8 cellular contexts compared by ENCODE assay signal in genomic region chr7:155299539-155300202, GRCh38. TPM values are rescaled to one million over a fixed set of nuclear protein-coding genes. Genes with fewer than 3 reads are reported as not detected.
DNase-seq lines count a peak whose midpoint lies in the region; ATAC-seq and TF ChIP-seq lines count a peak whose summit lies in the region.

No MANE protein-coding gene starts in this region.

- H3K27me3 ChIP-seq in CD4-positive, alpha-beta T cell (ENCODE audit: control insufficient read depth, insufficient read depth, low read length) = no peaks in the 10 kb centered on the region
- no peaks in the 10 kb centered on the region for H3K27me3 ChIP-seq in HUES48 (ENCODE audit: control insufficient read depth, insufficient read depth, low read length)
- H3K27me3 ChIP-seq in iPS-20b (ENCODE audit: insufficient read depth, low read length) = no peaks in the 10 kb centered on the region

- no peaks in the 10 kb centered on the region for H3K27me3 Mint-ChIP-seq in CD4-positive, alpha-beta T cell
- H3K27me3 Mint-ChIP-seq in activated naive CD8-positive, alpha-beta T cell treated with anti-CD3 and anti-CD28 coated beads, Interleukin-2, amount 10 ng/mL, durations not matched to agents 7 days and 5 days = peaks cover 2% of the 10 kb centered on the region

- H3K27ac Mint-ChIP-seq in CD4-positive, alpha-beta T cell = peak overlapping the region; percentile 89
- H3K27ac Mint-ChIP-seq in activated naive CD8-positive, alpha-beta T cell treated with anti-CD3 and anti-CD28 coated beads, Interleukin-2, amount 10 ng/mL, durations not matched to agents 7 days and 5 days = peak overlapping the region; percentile 97

- no peak for TF ChIP-seq CTCF in CD4-positive, alpha-beta T cell (IDR thresholded peaks at IDR 0.05)

- ATAC-seq in CD4-positive, alpha-beta T cell (ENCODE audit: poor library complexity) = peak; percentile 0
- no peak for ATAC-seq in activated naive CD8-positive, alpha-beta T cell treated with anti-CD3 and anti-CD28 coated beads, Interleukin-2, amount 10 ng/mL, durations not matched to agents 7 days and 5 days (ENCODE audit: low read depth)
- no peak for ATAC-seq in HG03039 (IDR thresholded peaks at IDR 0.05; ENCODE audit: unreplicated experiment)

- H3K4me1 ChIP-seq in HUES48 (ENCODE audit: control insufficient read depth, insufficient read depth, low read length) (peaks cover 20% of the 10 kb centered on the region), iPS-20b (ENCODE audit: insufficient read depth, low read length) (peaks cover 12% of the 10 kb centered on the region)

- H3K4me1 Mint-ChIP-seq in CD4-positive, alpha-beta T cell (ENCODE audit: low read depth) = peaks cover 41% of the 10 kb centered on the region
- H3K4me1 Mint-ChIP-seq in activated naive CD8-positive, alpha-beta T cell treated with anti-CD3 and anti-CD28 coated beads, Interleukin-2, amount 10 ng/mL, durations not matched to agents 7 days and 5 days = peaks cover 34% of the 10 kb centered on the region

- CTCF ChIA-PET in CD4-positive, alpha-beta T cell (lab: Charles Lee) = interaction anchor here (0.9 to 6.7 kb wide), 4 partner anchors 45 to 296 kb away, joined by 3 to 57 read pairs (median 5); no protein-coding TSS in a partner anchor

- H3K36me3 ChIP-seq in HUES48 (ENCODE audit: control insufficient read depth, insufficient read depth, low read length) (peaks cover 47% of the 10 kb centered on the region), iPS-20b (ENCODE audit: insufficient read depth, low read depth, low read length) (peaks cover 53% of the 10 kb centered on the region; the same call in 1 of the 2 replicates)

- H3K9ac ChIP-seq in HUES48 (ENCODE audit: low read depth, low read length) (no peak overlapping the region), iPS-20b (ENCODE audit: low read depth, low read length) (peak overlapping the region; percentile 56; the same call in 1 of the 2 replicates)

- peak overlapping the region; percentile 94 for H3K4me3 Mint-ChIP-seq in CD4-positive, alpha-beta T cell
- peak overlapping the region; percentile 96 for H3K4me3 Mint-ChIP-seq in activated naive CD8-positive, alpha-beta T cell treated with anti-CD3 and anti-CD28 coated beads, Interleukin-2, amount 10 ng/mL, durations not matched to agents 7 days and 5 days

- H3K27ac ChIP-seq in CD4-positive, alpha-beta T cell (ENCODE audit: low read depth, low read length) = peak overlapping the region; percentile 91
- peak overlapping the region; percentile 65 for H3K27ac ChIP-seq in HUES48 (ENCODE audit: low read depth, low read length)
- H3K27ac ChIP-seq in iPS-20b (ENCODE audit: low read length) = peak overlapping the region; percentile 42
- peak overlapping the region; percentile 97 for H3K27ac ChIP-seq in substantia nigra (ENCODE audit: low read depth, low read length, poor library complexity, severe bottlenecking)

- intact Hi-C loops in CD4-positive, alpha-beta T cell (cut with DNase I, micrococcal nuclease) = loop anchor here (1.0 to 10.0 kb wide), 11 partner anchors 45 to 1835 kb away; partner anchors contain the start of genes LMBR1 (in 1 of the 2), PAXIP1 (in 1 of the 2), RBM33 (in 1 of the 2) and UBE3C (in 1 of the 2)

- H3K9me3 Mint-ChIP-seq in CD4-positive, alpha-beta T cell = no peaks in the 10 kb centered on the region
- no peaks in the 10 kb centered on the region for H3K9me3 Mint-ChIP-seq in activated naive CD8-positive, alpha-beta T cell treated with anti-CD3 and anti-CD28 coated beads, Interleukin-2, amount 10 ng/mL, durations not matched to agents 7 days and 5 days

- H3K9me3 ChIP-seq in CD4-positive, alpha-beta T cell (ENCODE audit: control insufficient read depth, low read length) = no peaks in the 10 kb centered on the region
- H3K9me3 ChIP-seq in HUES48 (ENCODE audit: control insufficient read depth, insufficient read depth, low read length) (no peaks in the 10 kb centered on the region), iPS-20b (ENCODE audit: insufficient read depth, low read depth, low read length) (no peaks in the 10 kb centered on the region)

- DNase-seq in CD4-positive, alpha-beta T cell = peak in 7 of 10 experiments; percentile 8 to 47 (median 21)
- DNase-seq in activated naive CD8-positive, alpha-beta T cell treated with anti-CD3 and anti-CD28 coated beads, Interleukin-2, amount 10 ng/mL, durations not matched to agents 7 days and 5 days = no peak
- peak in 5 of 49 donors; percentile 24 to 48 (median 36) for DNase-seq in substantia nigra (lab: John Stamatoyannopoulos, UW)
- DNase-seq in COLO668 (lab: John Stamatoyannopoulos, UW; ENCODE audit: unreplicated experiment) = no peak
- DNase-seq in DMS79 treated with DMSO at 0.1 percent for 48 hours (lab: John Stamatoyannopoulos, UW) = no peak

- POLR2A ChIA-PET in CD4-positive, alpha-beta T cell (lab: Charles Lee) = interaction anchor here (1.2 to 4.8 kb wide), 9 partner anchors 12 to 371 kb away, joined by 3 to 114 read pairs (median 23); partner anchors contain the start of genes PAXIP1 and RBM33
- POLR2A ChIA-PET in activated naive CD8-positive, alpha-beta T cell treated with anti-CD3 and anti-CD28 coated beads, Interleukin-2, amount 10 ng/mL, durations not matched to agents 7 days and 5 days (lab: Charles Lee) = interaction anchor here (0.6 to 4.4 kb wide), 11 partner anchors 8 to 344 kb away, joined by 3 to 88 read pairs (median 8); partner anchors contain the start of genes PAXIP1 and RBM33

- H3K4me3 ChIP-seq in HUES48 (ENCODE audit: low read depth, low read length) = peak overlapping the region; percentile 67
- H3K4me3 ChIP-seq in iPS-20b (ENCODE audit: low read length) = peak overlapping the region; percentile 88

- peaks cover 50% of the 10 kb centered on the region for H3K36me3 Mint-ChIP-seq in CD4-positive, alpha-beta T cell (ENCODE audit: low read depth)
- peaks cover 32% of the 10 kb centered on the region for H3K36me3 Mint-ChIP-seq in activated naive CD8-positive, alpha-beta T cell treated with anti-CD3 and anti-CD28 coated beads, Interleukin-2, amount 10 ng/mL, durations not matched to agents 7 days and 5 days

RNA-seq across cellular contexts. Expression of gene INSIG1, which starts 2.0 kb away (rescaled TPM):
- total RNA-seq in CD4-positive, alpha-beta T cell = 10 to 100 TPM; 58.1 to 60.9 TPM
- total RNA-seq in activated naive CD8-positive, alpha-beta T cell treated with anti-CD3 and anti-CD28 coated beads, Interleukin-2, amount 10 ng/mL, durations not matched to agents 7 days and 5 days = 10 to 100 TPM; 73.1 to 75.0 TPM

Comparison
In these comparisons a context has a peak if more than half of its experiments do, and no peak if none do; other contexts are left out.
1. DNase-seq: peak in CD4-positive, alpha-beta T cell (7 of 10); none in activated naive CD8-positive, alpha-beta T cell treated with anti-CD3 and anti-CD28 coated beads, Interleukin-2, amount 10 ng/mL, durations not matched to agents 7 days and 5 days (single experiment), COLO668 (single experiment) and DMS79 treated with DMSO at 0.1 percent for 48 hours (single experiment).
2. H3K27ac ChIP-seq: peak in every context shown above with its lines; median percentile 97 in substantia nigra; 91 in CD4-positive, alpha-beta T cell; 65 in HUES48; 42 in iPS-20b.